In the genomic region with DNA sequence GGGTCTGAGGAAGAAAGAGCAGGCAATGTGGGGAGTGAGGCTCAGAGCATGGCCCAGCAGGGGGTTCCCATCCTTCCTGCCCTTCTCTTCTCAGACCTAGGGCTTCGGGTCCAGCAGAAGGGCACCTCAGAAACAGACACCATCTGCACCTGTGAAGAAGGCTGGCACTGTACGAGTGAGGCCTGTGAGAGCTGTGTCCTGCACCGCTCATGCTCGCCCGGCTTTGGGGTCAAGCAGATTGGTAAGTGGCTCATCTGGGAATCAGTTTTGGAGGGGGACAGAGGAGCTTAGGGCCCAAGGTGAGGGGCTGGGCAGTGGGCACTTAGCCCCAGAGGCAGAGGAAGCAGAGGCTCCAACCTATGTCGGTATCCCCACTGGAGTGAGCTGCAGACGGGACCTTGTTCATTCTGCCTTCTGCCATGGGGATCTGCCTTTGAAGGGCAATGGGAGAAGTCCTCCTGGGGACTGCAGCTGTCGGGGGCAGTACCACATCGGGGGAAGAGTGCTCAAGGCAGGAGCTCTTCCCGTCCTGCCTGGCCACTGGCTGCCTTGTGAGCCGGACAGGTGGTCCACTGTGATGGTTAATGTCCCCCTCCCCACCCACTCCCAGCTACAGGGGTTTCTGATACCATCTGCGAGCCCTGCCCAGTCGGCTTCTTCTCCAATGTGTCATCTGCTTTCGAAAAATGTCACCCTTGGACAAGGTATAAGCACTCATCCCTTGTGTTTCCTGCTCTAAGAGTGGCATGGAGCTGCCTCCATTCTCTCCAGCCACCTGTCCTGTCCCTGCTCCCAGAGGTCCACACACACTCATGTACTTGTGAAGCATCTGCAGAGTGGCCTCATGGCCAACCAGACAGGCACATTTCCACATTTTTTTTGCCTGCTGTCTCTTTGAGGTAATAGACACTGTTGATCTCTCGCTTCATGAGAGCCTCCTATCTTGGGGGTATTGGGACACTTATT, we compare ENCODE assay signal across 26 cellular contexts. TPM values are rescaled to one million over a fixed set of nuclear protein-coding genes. Genes with fewer than 3 reads are reported as not detected.
DNase-seq lines count a peak whose midpoint lies in the region; ATAC-seq and TF ChIP-seq lines count a peak whose summit lies in the region.
"Had no signal": no experiment of that assay in that cellular context is flagged by ENCODE, and none has a peak within 500 bp of the region (broad histone marks: within the 10 kb centered on the region; RNA-seq: fewer than 3 reads in every experiment).

No MANE protein-coding gene starts in this region.

- H3K27ac ChIP-seq in SK-N-SH (ENCODE audit: low read depth in 2 of 2, low read length in 1 of 2) (no peak overlapping the region), suprapubic skin (no peak overlapping the region)
- H3K27ac ChIP-seq: 22Rv1 had no signal

- H3K36me3 ChIP-seq in SK-N-SH (replicated peaks in 1 of 2; ENCODE audit: control insufficient read depth in 1 of 2, insufficient read depth in 2 of 2, low read length in 1 of 2) (no peaks in the 10 kb centered on the region), suprapubic skin (peaks cover 21% of the 10 kb centered on the region), BE2C (no peaks in the 10 kb centered on the region)

- H3F3A ChIP-seq in SK-N-SH (replicated peaks; ENCODE audit: insufficient read depth), result no peaks in the 10 kb centered on the region

- peaks cover 7% of the 10 kb centered on the region for H3K36me3 Mint-ChIP-seq in activated T-cell treated with anti-CD3 and anti-CD28 coated beads, Interleukin-2, amount 50 U/mL, for 24 hours (ENCODE audit: low read depth)
- H3K36me3 Mint-ChIP-seq in activated T-cell treated with anti-CD3 and anti-CD28 coated beads, Interleukin-2, amount 50 U/mL, for 4 hours (ENCODE audit: insufficient read depth), result peaks cover 7% of the 10 kb centered on the region
- H3K36me3 Mint-ChIP-seq in memory B cell, result peaks cover 41% of the 10 kb centered on the region
- H3K36me3 Mint-ChIP-seq: mesothelial cell of epicardium had no signal

- no peaks in the 10 kb centered on the region for H3K9me2 ChIP-seq in SK-N-SH

- 75% methylated on average over 9 of the region's 15 CpGs for WGBS in SK-N-SH (ENCODE audit: low lambda C conversion rate)
- WGBS in suprapubic skin, result 93% methylated on average over 11 of the region's 15 CpGs

- CTCF ChIA-PET in SK-N-SH (lab: Yijun Ruan, JAX), result interaction anchor here (0.9 to 2.3 kb wide), 4 partner anchors 21 to 315 kb away, joined by 3 to 9 read pairs (median 4); no protein-coding TSS in a partner anchor

- no peak for ATAC-seq in activated T-cell treated with anti-CD3 and anti-CD28 coated beads, Interleukin-2, amount 50 U/mL, for 4 hours
- ATAC-seq in memory B cell (ENCODE audit: low read depth) (no peak), GM18861 (IDR thresholded peaks at IDR 0.05; ENCODE audit: unreplicated experiment) (no peak)
- ATAC-seq: K562; naive thymus-derived CD4-positive, alpha-beta T cell; Panc1; WTC11 had no signal

- no peak overlapping the region for H3K4me3 Mint-ChIP-seq in activated T-cell treated with anti-CD3 and anti-CD28 coated beads, Interleukin-2, amount 50 U/mL, for 24 hours
- no peak overlapping the region for H3K4me3 Mint-ChIP-seq in activated T-cell treated with anti-CD3 and anti-CD28 coated beads, Interleukin-2, amount 50 U/mL, for 4 hours
- H3K4me3 Mint-ChIP-seq in memory B cell, result peak overlapping the region; percentile 100
- H3K4me3 Mint-ChIP-seq: activated naive CD8-positive, alpha-beta T cell treated with anti-CD3 and anti-CD28 coated beads for 36 hours; CD4-positive, alpha-beta memory T cell; central memory CD8-positive, alpha-beta T cell; H9; mesothelial cell of epicardium; naive thymus-derived CD4-positive, alpha-beta T cell; WTC11 had no signal

- TF ChIP-seq EP300 in SK-N-SH (IDR thresholded peaks at IDR 0.05; ENCODE audit: borderline replicate concordance in 1 of 2, low read depth in 1 of 2, low read length in 1 of 2) (no peak), suprapubic skin (IDR thresholded peaks at IDR 0.05) (no peak)

- H3K4me1 Mint-ChIP-seq in activated T-cell treated with anti-CD3 and anti-CD28 coated beads, Interleukin-2, amount 50 U/mL, for 24 hours (ENCODE audit: low read depth), result peaks cover 11% of the 10 kb centered on the region
- peaks cover 12% of the 10 kb centered on the region for H3K4me1 Mint-ChIP-seq in activated T-cell treated with anti-CD3 and anti-CD28 coated beads, Interleukin-2, amount 50 U/mL, for 4 hours (ENCODE audit: low read depth)
- H3K4me1 Mint-ChIP-seq in memory B cell, result peaks cover 39% of the 10 kb centered on the region

- no peaks in the 10 kb centered on the region for H3K9me3 ChIP-seq in SK-N-SH
- H3K9me3 ChIP-seq in suprapubic skin, result no peaks in the 10 kb centered on the region
- H3K9me3 ChIP-seq in BE2C, result no peaks in the 10 kb centered on the region
- H3K9me3 ChIP-seq: left ventricle myocardium inferior, spleen had no signal

- no peak for TF ChIP-seq RAD21 in SK-N-SH (IDR thresholded peaks at IDR 0.05; ENCODE audit: low read length)

- DNase-seq in activated T-cell treated with anti-CD3 and anti-CD28 coated beads, Interleukin-2, amount 50 U/mL, for 24 hours, result peak; percentile 5
- DNase-seq in activated T-cell treated with anti-CD3 and anti-CD28 coated beads, Interleukin-2, amount 50 U/mL, for 4 hours, result no peak
- DNase-seq in SK-N-SH, result no peak
- DNase-seq in memory B cell (ENCODE audit: low spot score in 2 of 2), result no peak
- DNase-seq in suprapubic skin (ENCODE audit: low spot score in 2 of 2), result peak; percentile 23 to 36
- no peak for DNase-seq in HuH-7 (ENCODE audit: low spot score)
- DNase-seq in BE2C, result no peak
- DNase-seq: activated CD4-positive, alpha-beta T cell treated with anti-CD3 and anti-CD28 coated beads, Interleukin-2, amount 50 U/mL, for 1 hour; activated naive CD8-positive, alpha-beta T cell treated with anti-CD3 and anti-CD28 coated beads for 36 hours; CD4-positive, alpha-beta memory T cell; H9; left ventricle myocardium inferior; naive thymus-derived CD4-positive, alpha-beta T cell; NCI-H1105; NCI-H187 treated with DMSO at 0.1 percent for 48 hours; NCI-H524 treated with DMSO at 0.1 percent for 48 hours; SIG-M5 had no signal

- H3K27me3 Mint-ChIP-seq in activated T-cell treated with anti-CD3 and anti-CD28 coated beads, Interleukin-2, amount 50 U/mL, for 24 hours, result peaks cover 5% of the 10 kb centered on the region
- H3K27me3 Mint-ChIP-seq in activated T-cell treated with anti-CD3 and anti-CD28 coated beads, Interleukin-2, amount 50 U/mL, for 4 hours (ENCODE audit: low read depth), result peaks cover 3% of the 10 kb centered on the region
- no peaks in the 10 kb centered on the region for H3K27me3 Mint-ChIP-seq in memory B cell

- H3K9ac ChIP-seq in SK-N-SH, result no peak overlapping the region

- H3K4me1 ChIP-seq in SK-N-SH (ENCODE audit: control insufficient read depth in 1 of 2, insufficient read depth in 2 of 2, low read depth in 1 of 2, low read length in 1 of 2), result peaks cover 2 to 11% of the 10 kb centered on the region in 2 experiments; a peak in 2 of 4 replicates
- H3K4me1 ChIP-seq in suprapubic skin, result peaks cover 22% of the 10 kb centered on the region
- peaks cover 5% of the 10 kb centered on the region for H3K4me1 ChIP-seq in BE2C

- H3K79me2 ChIP-seq in SK-N-SH (ENCODE audit: insufficient read depth), result no peaks in the 10 kb centered on the region

- POLR2A ChIA-PET in SK-N-SH (lab: Yijun Ruan, JAX), result no interaction called here

- no peaks in the 10 kb centered on the region for H3K9me3 Mint-ChIP-seq in activated T-cell treated with anti-CD3 and anti-CD28 coated beads, Interleukin-2, amount 50 U/mL, for 24 hours
- H3K9me3 Mint-ChIP-seq in activated T-cell treated with anti-CD3 and anti-CD28 coated beads, Interleukin-2, amount 50 U/mL, for 4 hours, result no peaks in the 10 kb centered on the region
- H3K9me3 Mint-ChIP-seq in memory B cell, result no peaks in the 10 kb centered on the region
- H3K9me3 Mint-ChIP-seq: activated naive CD8-positive, alpha-beta T cell treated with anti-CD3 and anti-CD28 coated beads for 36 hours; CD4-positive, alpha-beta memory T cell; central memory CD8-positive, alpha-beta T cell; H9; mesothelial cell of epicardium; naive thymus-derived CD4-positive, alpha-beta T cell; WTC11 had no signal

- no peaks in the 10 kb centered on the region for H4K20me1 ChIP-seq in SK-N-SH (ENCODE audit: insufficient read depth)

- H3K4me2 ChIP-seq in SK-N-SH, result peak overlapping the region; percentile 64

- H3K4me3 ChIP-seq in SK-N-SH (ENCODE audit: low read depth in 2 of 2, low read length in 1 of 2), result no peak overlapping the region; a peak in 1 of 4 replicates
- H3K4me3 ChIP-seq in suprapubic skin, result no peak overlapping the region
- H3K4me3 ChIP-seq in BE2C (ENCODE audit: low read depth, low read length), result no peak overlapping the region
- H3K4me3 ChIP-seq: K562, left ventricle myocardium inferior, spleen had no signal

- no peak for TF ChIP-seq POLR2A in suprapubic skin (IDR thresholded peaks at IDR 0.05)

- H3K27me3 ChIP-seq in SK-N-SH (ENCODE audit: insufficient read depth), result peaks cover under 1% of the 10 kb centered on the region; the same call in 1 of the 2 replicates
- H3K27me3 ChIP-seq in suprapubic skin, result no peaks in the 10 kb centered on the region
- peaks cover 6% of the 10 kb centered on the region for H3K27me3 ChIP-seq in BE2C
- H3K27me3 ChIP-seq: spleen had no signal

- H3K27ac Mint-ChIP-seq in activated T-cell treated with anti-CD3 and anti-CD28 coated beads, Interleukin-2, amount 50 U/mL, for 24 hours, result no peak overlapping the region
- peak overlapping the region; percentile 31 for H3K27ac Mint-ChIP-seq in memory B cell
- H3K27ac Mint-ChIP-seq: activated naive CD8-positive, alpha-beta T cell treated with anti-CD3 and anti-CD28 coated beads for 36 hours; mesothelial cell of epicardium; WTC11 had no signal

- no peak overlapping the region for H2AFZ ChIP-seq in SK-N-SH (ENCODE audit: low read depth)

- TF ChIP-seq CTCF in SK-N-SH (IDR thresholded peaks at IDR 0.05), result no peak
- TF ChIP-seq CTCF in suprapubic skin (IDR thresholded peaks at IDR 0.05), result no peak
- TF ChIP-seq CTCF in BE2C (IDR thresholded peaks at IDR 0.05; ENCODE audit: low read depth, low read length), result no peak

TF ChIP-seq in SK-N-SH, 30 proteins besides CTCF, POLR2A, EP300 and RAD21 (continues in another document):
- TF ChIP-seq POLR2AphosphoS5 (IDR thresholded peaks at IDR 0.05; ENCODE audit: low read depth, low read length) (no peak), JUND (IDR thresholded peaks at IDR 0.05) (no peak)

RNA-seq across cellular contexts. Expression of a gene that starts 4.7 kb away (rescaled TPM):
- total RNA-seq in activated T-cell treated with anti-CD3 and anti-CD28 coated beads, Interleukin-2, amount 50 U/mL, for 4 hours, result 10 to 100 TPM in 2 of 3 donors, 1 to 10 TPM in 1; 7.6 to 29.2 (median 10.6) TPM
- polyA plus RNA-seq in SK-N-SH (2012; rRNA removed), result not detected in 2 replicates
- polyA plus RNA-seq in SK-N-SH (2012; cell fraction: cytosol; rRNA removed), result 0.01 TPM in 1 of 2 replicates, not detected in the other
- 0.08 TPM in 1 of 2 replicates, not detected in the other for polyA plus RNA-seq in SK-N-SH (2012; cell fraction: nucleus; rRNA removed)
- total RNA-seq in suprapubic skin, result 10 to 100 TPM; 12.9 to 30.6 (median 17.2) TPM
- polyA plus RNA-seq in BE2C (2012; ENCODE audit: insufficient read depth, insufficient read length, low read depth), result 0.39 TPM
- total RNA-seq: M059J had no signal

RNA-seq across cellular contexts. Expression of a gene that starts 33.0 kb away (rescaled TPM):
- 10 to 100 TPM; 38.2 to 45.0 (median 43.3) TPM for total RNA-seq in activated T-cell treated with anti-CD3 and anti-CD28 coated beads, Interleukin-2, amount 50 U/mL, for 4 hours
- polyA plus RNA-seq in SK-N-SH (2012; rRNA removed), result 18.6 and 20.4 TPM in 2 replicates
- 16.2 and 17.0 TPM in 2 replicates for polyA plus RNA-seq in SK-N-SH (2012; cell fraction: cytosol; rRNA removed)
- 26.6 and 31.9 TPM in 2 replicates for polyA plus RNA-seq in SK-N-SH (2012; cell fraction: nucleus; rRNA removed)
- total RNA-seq in suprapubic skin, result 10 to 100 TPM; 23.2 to 30.1 (median 25.2) TPM
- polyA plus RNA-seq in BE2C (2012; ENCODE audit: insufficient read depth, insufficient read length, low read depth), result 37.4 TPM

Comparison
In these comparisons a context has a peak if more than half of its experiments do, and no peak if none do; other contexts are left out.
1. DNase-seq: peak in activated T-cell treated with anti-CD3 and anti-CD28 coated beads, Interleukin-2, amount 50 U/mL, for 24 hours (single experiment) and suprapubic skin (2 of 2); none in activated T-cell treated with anti-CD3 and anti-CD28 coated beads, Interleukin-2, amount 50 U/mL, for 4 hours (single experiment), SK-N-SH (single experiment), memory B cell (0 of 2), HuH-7 (single experiment) and BE2C (single experiment).